ENCODE assay signal across 8 cellular contexts in genomic region chr13:31199849-31200635, GRCh38. TPM values are rescaled to one million over a fixed set of nuclear protein-coding genes. Genes with fewer than 3 reads are reported as not detected.
DNase-seq lines count a peak whose midpoint lies in the region; ATAC-seq and TF ChIP-seq lines count a peak whose summit lies in the region.

TSS of gene B3GLCT (plus strand) at chr13:31199975. CDS start at chr13:31200085, 110 bp downstream.

- ATAC-seq in SK-N-SH treated with all-trans-retinoic acid at 6 μM for 48 hours, result peak; percentile 91
- ATAC-seq in thoracic aorta (ENCODE audit: insufficient number of reproducible peaks, low FRiP score, low read depth), result peak; percentile 81

- peak within 1 kb of the TSS; percentile 87 for H3K27ac Mint-ChIP-seq in activated naive CD8-positive, alpha-beta T cell
- peak within 1 kb of the TSS; percentile 78 for H3K27ac Mint-ChIP-seq in glutamatergic neuron (ENCODE audit: unreplicated experiment)
- H3K27ac Mint-ChIP-seq in osteocyte (ENCODE audit: unreplicated experiment), result peak within 1 kb of the TSS; percentile 74

- H3K4me3 ChIP-seq in thoracic aorta, result peak within 1 kb of the TSS; percentile 85

- peak within 1 kb of the TSS; percentile 93 to 94 for H3K27ac ChIP-seq in thoracic aorta

- peaks cover 11 to 12% of the 10 kb centered on the region in 2 donors for H3K4me1 ChIP-seq in thoracic aorta (ENCODE audit: control insufficient read depth in 1 of 2, low read depth in 2 of 2)

- peak; percentile 58 for DNase-seq in G401 (ENCODE audit: low spot score)
- DNase-seq in GOT3 (lab: John Stamatoyannopoulos, UW), result peak; percentile 36
- peak; percentile 89 for DNase-seq in glutamatergic neuron
- DNase-seq in osteocyte (ENCODE audit: extremely low spot score, unreplicated experiment), result peak; percentile 96
- no peak for DNase-seq in thoracic aorta (ENCODE audit: low spot score)

- H3K4me3 Mint-ChIP-seq in activated naive CD8-positive, alpha-beta T cell, result peak within 1 kb of the TSS; percentile 89
- peak within 1 kb of the TSS; percentile 82 for H3K4me3 Mint-ChIP-seq in glutamatergic neuron (ENCODE audit: unreplicated experiment)
- peak within 1 kb of the TSS; percentile 77 for H3K4me3 Mint-ChIP-seq in osteocyte (ENCODE audit: unreplicated experiment)

- no peaks in the 10 kb centered on the region for H3K9me3 ChIP-seq in thoracic aorta

- no peaks in the 10 kb centered on the region for H3K36me3 Mint-ChIP-seq in activated naive CD8-positive, alpha-beta T cell
- H3K36me3 Mint-ChIP-seq in glutamatergic neuron (ENCODE audit: unreplicated experiment), result no peaks in the 10 kb centered on the region
- H3K36me3 Mint-ChIP-seq in osteocyte (ENCODE audit: unreplicated experiment), result no peaks in the 10 kb centered on the region

- H3K9me3 Mint-ChIP-seq in activated naive CD8-positive, alpha-beta T cell (ENCODE audit: low read depth), result no peaks in the 10 kb centered on the region
- H3K9me3 Mint-ChIP-seq in glutamatergic neuron (ENCODE audit: unreplicated experiment) (peaks cover 4% of the 10 kb centered on the region), osteocyte (ENCODE audit: unreplicated experiment) (no peaks in the 10 kb centered on the region)

- H3K4me1 Mint-ChIP-seq in activated naive CD8-positive, alpha-beta T cell (ENCODE audit: low read depth), result peaks cover 29% of the 10 kb centered on the region
- H3K4me1 Mint-ChIP-seq in glutamatergic neuron (ENCODE audit: low read depth, unreplicated experiment) (peaks cover 28% of the 10 kb centered on the region), osteocyte (ENCODE audit: unreplicated experiment) (peaks cover 21% of the 10 kb centered on the region)

- H3K27me3 ChIP-seq in thoracic aorta (replicated peaks; ENCODE audit: insufficient read depth), result no peaks in the 10 kb centered on the region

- no peaks in the 10 kb centered on the region for H3K36me3 ChIP-seq in thoracic aorta

- in situ Hi-C loops in G401 (cut with HindIII; ENCODE audit: low sequenced_read_pairs), result no loop called here

- peak; percentile 69 for TF ChIP-seq CTCF in LNCAP (IDR thresholded peaks at IDR 0.05)
- peak; percentile 95 for TF ChIP-seq CTCF in glutamatergic neuron (IDR thresholded peaks at IDR 0.05; ENCODE audit: partially characterized antibody, unreplicated experiment)
- peak; percentile 88 for TF ChIP-seq CTCF in osteocyte (IDR thresholded peaks at IDR 0.05)
- TF ChIP-seq CTCF in thoracic aorta (IDR thresholded peaks at IDR 0.05), result peak; percentile 86

- H3K27me3 Mint-ChIP-seq in activated naive CD8-positive, alpha-beta T cell, result no peaks in the 10 kb centered on the region
- peaks cover 5% of the 10 kb centered on the region for H3K27me3 Mint-ChIP-seq in glutamatergic neuron (ENCODE audit: unreplicated experiment)
- no peaks in the 10 kb centered on the region for H3K27me3 Mint-ChIP-seq in osteocyte (ENCODE audit: unreplicated experiment)

TF ChIP-seq in SK-N-SH treated with all-trans-retinoic acid at 6 μM for 48 hours, 23 proteins besides CTCF, POLR2A, EP300 and RAD21:
- TF ChIP-seq ZNF70 (CRISPR knock-in tag; IDR thresholded peaks at IDR 0.05), result no peak
- no peak for TF ChIP-seq ZC3H10 (CRISPR knock-in tag; IDR thresholded peaks at IDR 0.05)
- TF ChIP-seq TOX (CRISPR knock-in tag; IDR thresholded peaks at IDR 0.05; ENCODE audit: borderline replicate concordance), result no peak
- no peak for TF ChIP-seq ZNF565 (CRISPR knock-in tag; conservative IDR thresholded peaks at IDR 0.05; ENCODE audit: low read depth)
- no peak for TF ChIP-seq PATZ1 (CRISPR knock-in tag; IDR thresholded peaks at IDR 0.05; ENCODE audit: borderline replicate concordance)
- no peak for TF ChIP-seq RARB (CRISPR knock-in tag; IDR thresholded peaks at IDR 0.05)
- no peak for TF ChIP-seq ZFP3 (CRISPR knock-in tag; IDR thresholded peaks at IDR 0.05)
- TF ChIP-seq TSHZ2 (CRISPR knock-in tag; IDR thresholded peaks at IDR 0.05), result no peak
- TF ChIP-seq ISL1 (CRISPR knock-in tag; IDR thresholded peaks at IDR 0.05), result no peak
- no peak for TF ChIP-seq PPARA (CRISPR knock-in tag; IDR thresholded peaks at IDR 0.05; ENCODE audit: borderline replicate concordance)
- no peak for TF ChIP-seq CSDC2 (CRISPR knock-in tag; IDR thresholded peaks at IDR 0.05)
- no peak for TF ChIP-seq GLIS3 (CRISPR knock-in tag; IDR thresholded peaks at IDR 0.05)
- no peak for TF ChIP-seq ARNTL (CRISPR knock-in tag; IDR thresholded peaks at IDR 0.05; ENCODE audit: borderline replicate concordance, low read depth)

RNA-seq across cellular contexts. Expression of gene B3GLCT, which starts in this region (rescaled TPM):
- total RNA-seq in G401 (2014; rRNA removed; shearing (Covaris generic)), result 10.0 and 10.9 TPM in 2 replicates
- total RNA-seq in glutamatergic neuron (ENCODE audit: unreplicated experiment) (11.6 TPM), osteocyte (8.2 and 10.3 TPM in 2 replicates), thoracic aorta (10 to 100 TPM in 1 of 2 donors, 1 to 10 TPM in 1; 9.3 to 10.4 TPM)
